In the genomic region with DNA sequence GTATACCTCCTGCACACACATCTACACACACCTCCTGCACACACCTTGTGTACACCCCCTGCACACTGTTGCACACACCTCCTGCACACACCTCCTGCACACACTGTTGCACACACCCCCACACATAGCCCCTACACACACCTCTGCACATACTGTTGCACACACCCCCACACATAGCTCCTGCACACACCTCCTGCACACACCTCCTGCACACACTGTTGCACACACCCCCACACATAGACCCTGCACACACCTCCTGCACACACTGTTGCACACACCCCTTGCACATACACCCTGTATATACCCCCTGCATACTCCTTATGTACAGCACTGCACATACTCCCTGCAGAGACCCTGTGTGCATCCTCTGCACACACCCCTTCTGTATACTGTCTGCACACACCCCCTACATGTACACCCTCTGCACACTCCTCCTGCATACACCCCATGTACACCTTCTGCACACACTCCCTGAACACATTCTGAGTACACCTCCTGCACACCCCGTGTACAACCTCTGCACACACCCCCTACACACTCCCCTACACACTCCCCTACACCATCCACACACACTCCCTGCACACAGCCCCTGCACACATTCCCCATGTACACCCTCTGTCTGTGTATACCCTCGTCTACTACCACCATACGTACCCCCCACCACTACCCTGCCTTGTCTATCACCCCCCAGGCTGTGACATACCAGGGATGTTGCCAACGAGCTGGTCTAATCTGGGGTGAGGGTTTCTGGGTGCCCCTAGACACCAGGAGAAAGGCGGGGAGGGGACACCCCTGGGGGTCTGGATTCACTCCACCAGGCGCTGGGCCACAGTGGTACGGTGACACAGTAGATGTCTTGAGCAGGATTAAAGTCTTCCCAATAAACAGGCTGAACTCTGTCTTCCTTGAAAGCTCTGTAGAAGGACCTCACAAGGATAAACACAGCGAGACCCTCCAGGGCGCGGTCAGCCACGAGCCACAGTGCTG, we compare ENCODE assay signal across 8 cellular contexts. TPM values are rescaled to one million over a fixed set of nuclear protein-coding genes. Genes with fewer than 3 reads are reported as not detected.
DNase-seq lines count a peak whose midpoint lies in the region; ATAC-seq and TF ChIP-seq lines count a peak whose summit lies in the region.

No MANE protein-coding gene starts in this region.

- peak overlapping the region; percentile 83 for H3K4me3 ChIP-seq in BJ (ENCODE audit: low read depth, low read length)
- no peak overlapping the region for H3K4me3 ChIP-seq in KMS-11 (IDR thresholded peaks at IDR 0.05; ENCODE audit: insufficient read depth, low read depth, low read length)
- peak overlapping the region; percentile 65 to 98 (median 88) for H3K4me3 ChIP-seq in dorsolateral prefrontal cortex
- H3K4me3 ChIP-seq in neural cell (ENCODE audit: low read length): peak overlapping the region; percentile 87

- H3F3A ChIP-seq in neural cell (ENCODE audit: insufficient read depth, low read length, poor library complexity, severe bottlenecking): no peaks in the 10 kb centered on the region

- H3K36me3 ChIP-seq in BJ (ENCODE audit: control insufficient read depth, insufficient read depth, low read length) (no peaks in the 10 kb centered on the region), KMS-11 (ENCODE audit: insufficient read depth) (no peaks in the 10 kb centered on the region), neural cell (ENCODE audit: insufficient read depth, low read length) (no peaks in the 10 kb centered on the region)

- H3K9ac ChIP-seq in KMS-11 (peak overlapping the region; percentile 57; the same call in 1 of the 2 replicates), neural cell (ENCODE audit: low read length) (peak overlapping the region; percentile 73)

- peaks cover 9% of the 10 kb centered on the region for H3K4me1 ChIP-seq in KMS-11 (ENCODE audit: low read depth, poor library complexity, severe bottlenecking)

- H3K27me3 ChIP-seq in BJ (ENCODE audit: control insufficient read depth, insufficient read depth, low read length) (no peaks in the 10 kb centered on the region), KMS-11 (ENCODE audit: insufficient read depth, low read depth) (no peaks in the 10 kb centered on the region), dorsolateral prefrontal cortex (peaks cover 0 to 7% (median 0%) of the 10 kb centered on the region in 45 donors), neural cell (ENCODE audit: insufficient read depth, low read depth, low read length) (no peaks in the 10 kb centered on the region)

- no peak for ATAC-seq in HG03196 (IDR thresholded peaks at IDR 0.05; ENCODE audit: unreplicated experiment)
- no peak for ATAC-seq in HG02970 (IDR thresholded peaks at IDR 0.05; ENCODE audit: low FRiP score, unreplicated experiment)

- H3K27ac ChIP-seq in KMS-11 (no peak overlapping the region), dorsolateral prefrontal cortex (peak overlapping the region in 4 of 59 donors; percentile 36 to 79 (median 65)), neural cell (ENCODE audit: low read length) (no peak overlapping the region)

- DNase-seq in BJ (ENCODE audit: low read depth) (no peak), dorsolateral prefrontal cortex (peak in 3 of 10 donors; percentile 3 to 15 (median 6)), NCI-H526 treated with DMSO at 0.1 percent for 48 hours (lab: John Stamatoyannopoulos, UW) (no peak), NCI-H524 treated with DMSO at 0.1 percent for 48 hours (lab: John Stamatoyannopoulos, UW) (no peak)

- intact Hi-C loops in dorsolateral prefrontal cortex (cut with DNase I): loop anchor here (5.0 to 10.0 kb wide), 4 partner anchors 51 to 281 kb away; partner anchors contain the start of genes BRD9 (in 1 of the 2) and TRIP13 (in 1 of the 2)

- no peak for TF ChIP-seq EP300 in neural cell (conservative IDR thresholded peaks at IDR 0.05; ENCODE audit: poor library complexity, severe bottlenecking)

- H3K4me2 ChIP-seq in KMS-11 (peak overlapping the region; percentile 55), neural cell (ENCODE audit: low read length) (peak overlapping the region; percentile 78)

- CTCF ChIA-PET in BJ (lab: Yijun Ruan, JAX): interaction anchor here (0.7 kb wide), 1 partner anchor 22 kb away, joined by 3 read pairs; no protein-coding TSS in a partner anchor

- H3K79me2 ChIP-seq in KMS-11 (ENCODE audit: insufficient read depth, low read depth): peaks cover 37% of the 10 kb centered on the region
- H3K79me2 ChIP-seq in neural cell (replicated peaks; ENCODE audit: insufficient read depth, low read length): peaks cover 16% of the 10 kb centered on the region

- TF ChIP-seq CTCF in BJ (IDR thresholded peaks at IDR 0.05; ENCODE audit: insufficient read depth, low read depth, low read length) (no peak), KMS-11 (conservative IDR thresholded peaks at IDR 0.05; ENCODE audit: low read depth, low read length) (no peak), dorsolateral prefrontal cortex (IDR thresholded peaks at IDR 0.05 in 54 of 56, conservative IDR thresholded peaks at IDR 0.05 in 2 of 56; ENCODE audit: low read depth in 1 of 56, partially characterized antibody in 56 of 56) (no peak), neural cell (IDR thresholded peaks at IDR 0.05; ENCODE audit: poor library complexity, severe bottlenecking) (no peak)

- TF ChIP-seq RAD21 in neural cell (conservative IDR thresholded peaks at IDR 0.05): no peak

- POLR2A ChIA-PET in BJ (lab: Charles Lee): no interaction called here

- no peaks in the 10 kb centered on the region for H4K20me1 ChIP-seq in KMS-11 (ENCODE audit: insufficient read depth)
- H4K20me1 ChIP-seq in neural cell (ENCODE audit: insufficient read depth): no peaks in the 10 kb centered on the region

- no peaks in the 10 kb centered on the region for H3K9me2 ChIP-seq in neural cell (ENCODE audit: insufficient read depth, low read length)

- H2AFZ ChIP-seq in KMS-11 (ENCODE audit: low read depth): peak overlapping the region; percentile 79
- peak overlapping the region; percentile 73 for H2AFZ ChIP-seq in neural cell (ENCODE audit: low read depth, low read length)

- H3K9me3 ChIP-seq in neural cell (ENCODE audit: low read length): no peaks in the 10 kb centered on the region

TF ChIP-seq in neural cell, 6 proteins besides CTCF, POLR2A, EP300 and RAD21:
- TF ChIP-seq POLR2AphosphoS5 (IDR thresholded peaks at IDR 0.05): no peak
- TF ChIP-seq TAF1 (IDR thresholded peaks at IDR 0.05; ENCODE audit: low read depth): no peak
- TF ChIP-seq MXI1 (conservative IDR thresholded peaks at IDR 0.05; ENCODE audit: poor library complexity, severe bottlenecking): no peak
- no peak for TF ChIP-seq SMC3 (conservative IDR thresholded peaks at IDR 0.05; ENCODE audit: poor library complexity)
- TF ChIP-seq, protein P1, sequence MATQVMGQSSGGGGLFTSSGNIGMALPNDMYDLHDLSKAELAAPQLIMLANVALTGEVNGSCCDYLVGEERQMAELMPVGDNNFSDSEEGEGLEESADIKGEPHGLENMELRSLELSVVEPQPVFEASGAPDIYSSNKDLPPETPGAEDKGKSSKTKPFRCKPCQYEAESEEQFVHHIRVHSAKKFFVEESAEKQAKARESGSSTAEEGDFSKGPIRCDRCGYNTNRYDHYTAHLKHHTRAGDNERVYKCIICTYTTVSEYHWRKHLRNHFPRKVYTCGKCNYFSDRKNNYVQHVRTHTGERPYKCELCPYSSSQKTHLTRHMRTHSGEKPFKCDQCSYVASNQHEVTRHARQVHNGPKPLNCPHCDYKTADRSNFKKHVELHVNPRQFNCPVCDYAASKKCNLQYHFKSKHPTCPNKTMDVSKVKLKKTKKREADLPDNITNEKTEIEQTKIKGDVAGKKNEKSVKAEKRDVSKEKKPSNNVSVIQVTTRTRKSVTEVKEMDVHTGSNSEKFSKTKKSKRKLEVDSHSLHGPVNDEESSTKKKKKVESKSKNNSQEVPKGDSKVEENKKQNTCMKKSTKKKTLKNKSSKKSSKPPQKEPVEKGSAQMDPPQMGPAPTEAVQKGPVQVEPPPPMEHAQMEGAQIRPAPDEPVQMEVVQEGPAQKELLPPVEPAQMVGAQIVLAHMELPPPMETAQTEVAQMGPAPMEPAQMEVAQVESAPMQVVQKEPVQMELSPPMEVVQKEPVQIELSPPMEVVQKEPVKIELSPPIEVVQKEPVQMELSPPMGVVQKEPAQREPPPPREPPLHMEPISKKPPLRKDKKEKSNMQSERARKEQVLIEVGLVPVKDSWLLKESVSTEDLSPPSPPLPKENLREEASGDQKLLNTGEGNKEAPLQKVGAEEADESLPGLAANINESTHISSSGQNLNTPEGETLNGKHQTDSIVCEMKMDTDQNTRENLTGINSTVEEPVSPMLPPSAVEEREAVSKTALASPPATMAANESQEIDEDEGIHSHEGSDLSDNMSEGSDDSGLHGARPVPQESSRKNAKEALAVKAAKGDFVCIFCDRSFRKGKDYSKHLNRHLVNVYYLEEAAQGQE (IDR thresholded peaks at IDR 0.05; ENCODE audit: borderline replicate concordance): no peak
- TF ChIP-seq EZH2 (IDR thresholded peaks at IDR 0.05; ENCODE audit: borderline replicate concordance, insufficient read depth, low read length, poor library complexity, severe bottlenecking): no peak

RNA-seq across cellular contexts. Expression of gene CEP72, which starts 1.1 kb away (rescaled TPM):
- polyA plus RNA-seq in BJ (2011; rRNA removed): 0.91 and 1.7 TPM in 2 replicates
- 2.7 and 4.5 TPM in 2 replicates for polyA minus RNA-seq in BJ (2011; rRNA and poly(A)+ RNA removed)
- total RNA-seq in dorsolateral prefrontal cortex: 10 to 100 TPM in 5 of 120 experiments, 1 to 10 TPM in 115; 4.0 to 11.0 (median 7.0) TPM
- polyA plus RNA-seq in neural cell: 5.9 and 7.0 TPM in 2 replicates
- polyA minus RNA-seq in neural cell: 6.1 and 7.5 TPM in 2 replicates
